In genomic region chr13:94009696-94010095, GRCh38 we compare ENCODE assay signal across 21 cellular contexts.
DNase-seq lines count a peak whose midpoint lies in the region; ATAC-seq and TF ChIP-seq lines count a peak whose summit lies in the region.
"Had no signal": no experiment of that assay in that cellular context is flagged by ENCODE, and none has a peak within 500 bp of the region (broad histone marks: within the 10 kb centered on the region; RNA-seq: fewer than 3 reads in every experiment).

No MANE protein-coding gene starts in this region.

- in situ Hi-C loops in mammary epithelial cell (cut with MboI; ENCODE audit: low sequenced_read_pairs in 2 of 2), result no loop called here

- H2AFZ ChIP-seq in mammary epithelial cell (ENCODE audit: low read depth, low read length), result no peak overlapping the region

- CTCF ChIA-PET in mammary epithelial cell (lab: Charles Lee; ENCODE audit: low non-redundant PET), result no interaction called here
- CTCF ChIA-PET in activated CD8-positive, alpha-beta memory T cell treated with anti-CD3 and anti-CD28 coated beads, Interleukin-2, amount 10 ng/mL, durations not matched to agents 7 days and 5 days (lab: Charles Lee), result no interaction called here

- H3K9me3 Mint-ChIP-seq in HFFc6, result no peaks in the 10 kb centered on the region
- H3K9me3 Mint-ChIP-seq in activated CD8-positive, alpha-beta memory T cell treated with anti-CD3 and anti-CD28 coated beads, Interleukin-2, amount 10 ng/mL, durations not matched to agents 7 days and 5 days (ENCODE audit: low read depth), result no peaks in the 10 kb centered on the region
- H3K9me3 Mint-ChIP-seq: CD8-positive, alpha-beta memory T cell; T-helper 1 cell treated with Interleukin-12 subunit alpha and Interleukin-12 subunit beta and Interleukin-4 antibody, amounts not matched to agents 30 μg/mL and 1 μg/mL, for 36 hours had no signal

- H3K27me3 ChIP-seq in mammary epithelial cell (ENCODE audit: insufficient read depth, low read length) (no peaks in the 10 kb centered on the region), upper lobe of right lung (no peaks in the 10 kb centered on the region)
- H3K27me3 ChIP-seq: vagina had no signal

- peak; percentile 35 for DNase-seq in AG08395 (ENCODE audit: low spot score)
- peak; percentile 10 for DNase-seq in HFFc6
- DNase-seq in mammary epithelial cell, result peak; percentile 4
- peak; percentile 38 to 73 for DNase-seq in foreskin fibroblast
- no peak for DNase-seq in inferior parietal cortex (ENCODE audit: extremely low spot score)
- no peak for DNase-seq in activated CD8-positive, alpha-beta memory T cell treated with anti-CD3 and anti-CD28 coated beads, Interleukin-2, amount 10 ng/mL, durations not matched to agents 7 days and 5 days
- DNase-seq in upper lobe of right lung, result no peak
- DNase-seq: activated CD4-positive, alpha-beta T cell treated with anti-CD3 and anti-CD28 coated beads, Interleukin-2, amount 50 U/mL, for 1 hour; activated gamma-delta T cell; CD8-positive, alpha-beta memory T cell; NCI-H2171 treated with DMSO at 0.1 percent for 48 hours; OCI-M1; SHP77 treated with DMSO at 0.1 percent for 48 hours; stimulated activated CD8-positive, alpha-beta memory T cell treated with anti-CD3 and anti-CD28 coated beads, Interleukin-4, amount 100 ng/mL, for 48 hours; substantia nigra had no signal

- no peak overlapping the region for H3K4me3 Mint-ChIP-seq in HFFc6
- H3K4me3 Mint-ChIP-seq in activated CD8-positive, alpha-beta memory T cell treated with anti-CD3 and anti-CD28 coated beads, Interleukin-2, amount 10 ng/mL, durations not matched to agents 7 days and 5 days, result no peak overlapping the region
- H3K4me3 Mint-ChIP-seq: CD8-positive, alpha-beta memory T cell; T-helper 1 cell treated with Interleukin-12 subunit alpha and Interleukin-12 subunit beta and Interleukin-4 antibody, amounts not matched to agents 30 μg/mL and 1 μg/mL, for 36 hours had no signal

- no peaks in the 10 kb centered on the region for H3K36me3 Mint-ChIP-seq in HFFc6 (ENCODE audit: low read depth)
- H3K36me3 Mint-ChIP-seq in activated CD8-positive, alpha-beta memory T cell treated with anti-CD3 and anti-CD28 coated beads, Interleukin-2, amount 10 ng/mL, durations not matched to agents 7 days and 5 days, result no peaks in the 10 kb centered on the region
- H3K36me3 Mint-ChIP-seq: CD8-positive, alpha-beta memory T cell had no signal

- peaks cover 11% of the 10 kb centered on the region for H3K4me1 Mint-ChIP-seq in HFFc6 (ENCODE audit: low read depth)
- H3K4me1 Mint-ChIP-seq in activated CD8-positive, alpha-beta memory T cell treated with anti-CD3 and anti-CD28 coated beads, Interleukin-2, amount 10 ng/mL, durations not matched to agents 7 days and 5 days, result no peaks in the 10 kb centered on the region
- H3K4me1 Mint-ChIP-seq: CD8-positive, alpha-beta memory T cell had no signal

- no peak overlapping the region for H3K4me2 ChIP-seq in mammary epithelial cell (ENCODE audit: insufficient read depth, low read depth, low read length)

- H3K4me1 ChIP-seq in mammary epithelial cell (ENCODE audit: insufficient read depth, low read length), result no peaks in the 10 kb centered on the region
- H3K4me1 ChIP-seq in upper lobe of right lung, result no peaks in the 10 kb centered on the region
- H3K4me1 ChIP-seq: prostate gland, vagina had no signal

- no peaks in the 10 kb centered on the region for H3K27me3 Mint-ChIP-seq in HFFc6 (ENCODE audit: insufficient read depth)
- no peaks in the 10 kb centered on the region for H3K27me3 Mint-ChIP-seq in activated CD8-positive, alpha-beta memory T cell treated with anti-CD3 and anti-CD28 coated beads, Interleukin-2, amount 10 ng/mL, durations not matched to agents 7 days and 5 days

- no peak for ATAC-seq in HG02973 (IDR thresholded peaks at IDR 0.05; ENCODE audit: unreplicated experiment)
- ATAC-seq in activated CD8-positive, alpha-beta memory T cell treated with anti-CD3 and anti-CD28 coated beads, Interleukin-2, amount 10 ng/mL, durations not matched to agents 7 days and 5 days, result no peak
- no peak for ATAC-seq in upper lobe of right lung
- ATAC-seq: left lobe of liver had no signal

- H3K9me3 ChIP-seq in mammary epithelial cell (replicated peaks; ENCODE audit: insufficient read depth, low read length) (no peaks in the 10 kb centered on the region), upper lobe of right lung (no peaks in the 10 kb centered on the region)
- H3K9me3 ChIP-seq: prostate gland, vagina had no signal

- no peak overlapping the region for H3K27ac Mint-ChIP-seq in HFFc6
- no peak overlapping the region for H3K27ac Mint-ChIP-seq in activated CD8-positive, alpha-beta memory T cell treated with anti-CD3 and anti-CD28 coated beads, Interleukin-2, amount 10 ng/mL, durations not matched to agents 7 days and 5 days
- H3K27ac Mint-ChIP-seq: CD8-positive, alpha-beta memory T cell; T-helper 1 cell treated with Interleukin-12 subunit alpha and Interleukin-12 subunit beta and Interleukin-4 antibody, amounts not matched to agents 30 μg/mL and 1 μg/mL, for 36 hours had no signal

- no peaks in the 10 kb centered on the region for H4K20me1 ChIP-seq in mammary epithelial cell (ENCODE audit: insufficient read depth, low read length)

- no peak overlapping the region for H3K9ac ChIP-seq in mammary epithelial cell (ENCODE audit: insufficient read depth, low read length)

- dilution Hi-C loops in mammary epithelial cell (cut with HindIII; ENCODE audit: low sequenced_read_pairs), result no loop called here

- no peaks in the 10 kb centered on the region for H3K79me2 ChIP-seq in mammary epithelial cell (ENCODE audit: insufficient read depth, low read length)

- intact Hi-C loops in mammary epithelial cell (cut with micrococcal nuclease) (no loop called here), upper lobe of right lung (cut with DNase I) (no loop called here)

- H3K4me3 ChIP-seq in mammary epithelial cell (replicated peaks in 1 of 3; ENCODE audit: insufficient read depth in 1 of 3, low read depth in 2 of 3, low read length in 3 of 3) (no peak overlapping the region), foreskin fibroblast (ENCODE audit: low read depth in 1 of 2, low read length in 2 of 2) (no peak overlapping the region), upper lobe of right lung (no peak overlapping the region)
- H3K4me3 ChIP-seq: coronary artery, prostate gland, vagina had no signal

- TF ChIP-seq CTCF in HFFc6 (IDR thresholded peaks at IDR 0.05), result no peak
- TF ChIP-seq CTCF in mammary epithelial cell (conservative IDR thresholded peaks at IDR 0.05 in 1 of 2, IDR thresholded peaks at IDR 0.05 in 1 of 2; ENCODE audit: extremely low read depth in 1 of 2, insufficient read depth in 1 of 2, low read depth in 1 of 2, low read length in 2 of 2), result no peak
- TF ChIP-seq CTCF in foreskin fibroblast (IDR thresholded peaks at IDR 0.05; ENCODE audit: low read depth, low read length), result no peak
- TF ChIP-seq CTCF in upper lobe of right lung (IDR thresholded peaks at IDR 0.05), result no peak

- no TSS peak for BruUV-seq in mammary epithelial cell (replicated peaks; lab: Mats Ljungman, UMichigan)

- H3K27ac ChIP-seq in mammary epithelial cell (ENCODE audit: insufficient read depth, low read depth, low read length) (no peak overlapping the region), upper lobe of right lung (no peak overlapping the region)
- H3K27ac ChIP-seq: coronary artery, prostate gland, vagina had no signal

- WGBS in mammary epithelial cell (ENCODE audit: low coverage, missing lambda C conversion rate), result 44% methylated on average over 3 of the region's 3 CpGs

- no peaks in the 10 kb centered on the region for H3K36me3 ChIP-seq in mammary epithelial cell (ENCODE audit: insufficient read depth, low read length)
- no peaks in the 10 kb centered on the region for H3K36me3 ChIP-seq in upper lobe of right lung
- H3K36me3 ChIP-seq: prostate gland, vagina had no signal

Comparison
In these comparisons a context has a peak if more than half of its experiments do, and no peak if none do; other contexts are left out.
1. DNase-seq: peak in AG08395 (single experiment), HFFc6 (single experiment), mammary epithelial cell (single experiment) and foreskin fibroblast (2 of 2); none in inferior parietal cortex (single experiment), activated CD8-positive, alpha-beta memory T cell treated with anti-CD3 and anti-CD28 coated beads, Interleukin-2, amount 10 ng/mL, durations not matched to agents 7 days and 5 days (single experiment) and upper lobe of right lung (single experiment).